10 cellular contexts compared by ENCODE assay signal in genomic region chr12:93244514-93245077, GRCh38.
DNase-seq lines count a peak whose midpoint lies in the region; ATAC-seq, FAIRE-seq and TF ChIP-seq lines count a peak whose summit lies in the region.
"Had no signal": no experiment of that assay in that cellular context is flagged by ENCODE, and none has a peak within 500 bp of the region (broad histone marks: within the 10 kb centered on the region; RNA-seq: fewer than 3 reads in every experiment).

No MANE protein-coding gene starts in this region.

- H3K36me3 Mint-ChIP-seq in H9 (ENCODE audit: insufficient read depth in 1 of 3, low read depth in 3 of 3): peaks cover 0 to 8% (median 3%) of the 10 kb centered on the region in 3 experiments; a peak in 5 of 7 replicates

- H3K23ac ChIP-seq in H9 (ENCODE audit: insufficient read length, low read depth, low read length): no peak overlapping the region

- in situ Hi-C loops in GM13976 (cut with MboI; ENCODE audit: low sequenced_read_pairs, unreplicated experiment): no loop called here

- H3K4me3 ChIP-seq in small intestine (ENCODE audit: low read depth in 1 of 2, low read length in 2 of 2): no peak overlapping the region

- H2BK20ac ChIP-seq in H9 (ENCODE audit: low read depth, low read length, poor library complexity, severe bottlenecking): no peak overlapping the region

- FAIRE-seq in small intestine (lab: Jason Lieb, UNC): no peak

- H3K4me1 Mint-ChIP-seq in H9: peaks cover 8 to 18% of the 10 kb centered on the region in 2 experiments

- H3K4me3 Mint-ChIP-seq in H9: no peak overlapping the region

- TF ChIP-seq CTCF in GM13976 (IDR thresholded peaks at IDR 0.05; ENCODE audit: borderline replicate concordance, control extremely low read depth, extremely low read depth, insufficient read depth, missing control alignments) (no peak), H9 (conservative IDR thresholded peaks at IDR 0.05) (no peak)

- no peak overlapping the region for H2BK15ac ChIP-seq in H9 (ENCODE audit: low read depth, low read length)

- no peak overlapping the region for H4K8ac ChIP-seq in H9 (replicated peaks; ENCODE audit: insufficient read length, low read depth, low read length)

- H3K79me1 ChIP-seq in H9 (ENCODE audit: insufficient read depth, low read depth, low read length, poor library complexity, severe bottlenecking): no peaks in the 10 kb centered on the region

- H4K20me1 ChIP-seq in H9 (ENCODE audit: control insufficient read depth, insufficient read depth, insufficient read length): no peaks in the 10 kb centered on the region

- no peaks in the 10 kb centered on the region for H3K23me2 ChIP-seq in H9 (ENCODE audit: insufficient read length, low read depth, low read length, poor library complexity, severe bottlenecking)

- H2AK5ac ChIP-seq in H9 (ENCODE audit: insufficient read length, low read length): no peak overlapping the region

- H3K9me3 Mint-ChIP-seq in H9: peaks cover 6 to 13% of the 10 kb centered on the region in 2 experiments; a peak in 4 of 5 replicates

- WGBS in small intestine, 3 donors: 70 to 89% (median 72%) methylated on average over 4 of the region's 4 CpGs
- WGBS in H9 (ENCODE audit: extremely low coverage, insufficient read length, low lambda C conversion rate): no CpG with 5 or more reads among the region's 4 CpGs

- no peaks in the 10 kb centered on the region for H3K79me2 ChIP-seq in H9 (ENCODE audit: insufficient read depth, low read length)

- H4K5ac ChIP-seq in H9 (ENCODE audit: insufficient read length, low read depth, low read length): no peak overlapping the region

- no peak overlapping the region for H4K91ac ChIP-seq in H9 (ENCODE audit: insufficient read length, low read depth, low read length)

- H3K27me3 ChIP-seq in small intestine (ENCODE audit: control insufficient read depth in 2 of 2, insufficient read depth in 2 of 2, low read length in 2 of 2): no peaks in the 10 kb centered on the region
- H3K27me3 ChIP-seq in H9 (ENCODE audit: insufficient read depth, low read length): no peaks in the 10 kb centered on the region
- H3K27me3 ChIP-seq: brain microvascular endothelial cell had no signal

- H3K36me3 ChIP-seq in small intestine (ENCODE audit: control insufficient read depth in 2 of 2, insufficient read depth in 2 of 2, low read length in 2 of 2): no peaks in the 10 kb centered on the region
- H3K36me3 ChIP-seq: brain microvascular endothelial cell had no signal

- no peak overlapping the region for H2BK12ac ChIP-seq in H9 (ENCODE audit: insufficient read length, low read depth, low read length)

- DNase-seq in GM13976 (ENCODE audit: low spot score) (peak; percentile 43), small intestine (no peak), NCI-H1105 (lab: John Stamatoyannopoulos, UW) (no peak), H9 (no peak), SW480 (ENCODE audit: low spot score) (no peak)
- DNase-seq in activated naive CD8-positive, alpha-beta T cell treated with anti-CD3 and anti-CD28 coated beads, Interleukin-2, amount 50 U/mL, for 16 hours (ENCODE audit: low read depth, low spot score): peak; percentile 5
- DNase-seq: brain microvascular endothelial cell, hippocampal formation had no signal

- peak; percentile 30 for ATAC-seq in HG02678 (IDR thresholded peaks at IDR 0.05; ENCODE audit: unreplicated experiment)
- ATAC-seq in HG02973 (IDR thresholded peaks at IDR 0.05; ENCODE audit: unreplicated experiment): no peak

- no peak overlapping the region; a peak in 1 of 7 replicates for H3K27ac Mint-ChIP-seq in H9

- no peak overlapping the region for H2AFZ ChIP-seq in H9 (ENCODE audit: low read length)

- no peak overlapping the region for H3K14ac ChIP-seq in H9 (ENCODE audit: insufficient read depth, low read length)

- H3K9ac ChIP-seq in H9 (ENCODE audit: extremely low read depth, insufficient read length, low read length): no peak overlapping the region

- H3K4ac ChIP-seq in H9 (ENCODE audit: low read depth, low read length): no peak overlapping the region

- no peak overlapping the region for H3K56ac ChIP-seq in H9 (ENCODE audit: insufficient read length, low read depth, low read length)

- H3K9me3 ChIP-seq in small intestine (ENCODE audit: control insufficient read depth, low read depth) (no peaks in the 10 kb centered on the region), H9 (ENCODE audit: control insufficient read depth, low read depth, low read length) (no peaks in the 10 kb centered on the region)

- H3K18ac ChIP-seq in H9 (ENCODE audit: insufficient read length, low read depth, low read length): no peak overlapping the region

- H3K27me3 Mint-ChIP-seq in H9 (ENCODE audit: low read depth): no peaks in the 10 kb centered on the region

- no peak overlapping the region for H2BK5ac ChIP-seq in H9 (ENCODE audit: insufficient read length, low read length)

- H2BK120ac ChIP-seq in H9 (ENCODE audit: low read depth, low read length, poor library complexity, severe bottlenecking): no peak overlapping the region

- H3K4me2 ChIP-seq in H9 (ENCODE audit: insufficient read depth, insufficient read length, low read length): no peak overlapping the region

- H3T11ph ChIP-seq in H9 (ENCODE audit: low read length): no peak overlapping the region

- H3K27ac ChIP-seq in small intestine (ENCODE audit: low read depth in 1 of 2, low read length in 1 of 2): peak overlapping the region; percentile 46 to 60
- no peak overlapping the region for H3K27ac ChIP-seq in H9 (ENCODE audit: insufficient read length, low read depth, low read length)
- H3K27ac ChIP-seq: brain microvascular endothelial cell had no signal

- H3K4me1 ChIP-seq in small intestine (ENCODE audit: control insufficient read depth in 2 of 2, insufficient read depth in 1 of 2, low read depth in 1 of 2, low read length in 1 of 2) (peaks cover 3 to 5% of the 10 kb centered on the region in 2 donors), H9 (ENCODE audit: insufficient read depth, low read length) (no peaks in the 10 kb centered on the region)

Comparison
In these comparisons a context has a peak if more than half of its experiments do, and no peak if none do; other contexts are left out.
1. DNase-seq: peak in GM13976 (single experiment) and activated naive CD8-positive, alpha-beta T cell treated with anti-CD3 and anti-CD28 coated beads, Interleukin-2, amount 50 U/mL, for 16 hours (single experiment); none in small intestine (single experiment), NCI-H1105 (single experiment), H9 (single experiment) and SW480 (single experiment).